Comparison of ENCODE assay signal across 7 cellular contexts in the genomic region with DNA sequence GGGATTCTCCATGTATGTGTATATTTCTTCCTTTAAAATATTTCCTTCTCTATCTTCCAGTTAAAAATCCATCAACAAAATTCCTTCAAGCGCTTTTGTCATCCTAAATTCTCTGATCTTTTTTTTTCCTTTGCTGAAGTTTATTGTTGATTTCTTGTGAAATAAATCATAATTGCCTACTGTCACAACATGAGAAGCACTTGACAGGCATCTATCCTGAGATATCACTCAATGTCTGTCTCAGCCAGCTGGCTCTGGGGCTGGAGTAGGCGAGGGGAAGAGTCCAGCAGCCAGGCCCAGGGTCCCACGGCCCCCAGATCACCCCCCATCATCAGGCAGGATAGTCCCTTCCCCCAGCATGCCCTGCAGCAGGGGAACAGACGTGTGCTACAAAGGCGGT.
"Had no signal": no experiment of that assay in that cellular context is flagged by ENCODE, and none has a peak within 500 bp of the region (broad histone marks: within the 10 kb centered on the region; RNA-seq: fewer than 3 reads in every experiment).

No MANE protein-coding gene starts in this region.

- DNase-seq: H9, HCEC 1CT, HFFc6, KBM-7 had no signal

- H3K27ac ChIP-seq: HL-60 had no signal

- H3K4me3 ChIP-seq: GM23338 had no signal

- ATAC-seq: GM23338, HepG2 had no signal
